11 cellular contexts compared by ENCODE assay signal in genomic region chr14:60204104-60204842, GRCh38. TPM values are rescaled to one million over a fixed set of nuclear protein-coding genes. Genes with fewer than 3 reads are reported as not detected.
DNase-seq lines count a peak whose midpoint lies in the region; ATAC-seq, FAIRE-seq and TF ChIP-seq lines count a peak whose summit lies in the region.
"Had no signal": no experiment of that assay in that cellular context is flagged by ENCODE, and none has a peak within 500 bp of the region (broad histone marks: within the 10 kb centered on the region; RNA-seq: fewer than 3 reads in every experiment).

No MANE protein-coding gene starts in this region.

- TF ChIP-seq POLR2A in GM12878 (IDR thresholded peaks at IDR 0.05; ENCODE audit: low read depth, low read length) = no peak

- peak; percentile 77 to 88; a peak in 3 of 4 replicates for TF ChIP-seq EP300 in GM12878 (IDR thresholded peaks at IDR 0.05; ENCODE audit: borderline replicate concordance in 1 of 2, control insufficient read depth in 1 of 2, low read depth in 2 of 2, low read length in 2 of 2)

- peak; percentile 84 for ATAC-seq in GM18861 (IDR thresholded peaks at IDR 0.05; ENCODE audit: unreplicated experiment)
- ATAC-seq in GM21717 (IDR thresholded peaks at IDR 0.05; ENCODE audit: unreplicated experiment) = peak; percentile 68
- ATAC-seq in HG03520 (IDR thresholded peaks at IDR 0.05; ENCODE audit: unreplicated experiment) = peak; percentile 66
- peak; percentile 78 for ATAC-seq in GM12878

- H3K4me3 ChIP-seq in GM12878 = peak overlapping the region; percentile 43; the same call in 1 of the 2 replicates

- H2AFZ ChIP-seq in GM12878 (ENCODE audit: control insufficient read depth, low read depth, low read length) = peak overlapping the region; percentile 34

- SMC1A ChIA-PET in GM12878 (lab: Charles Lee; ENCODE audit: uncharacterized antibody, unreplicated experiment) = interaction anchor here (0.7 to 17.6 kb wide), 15 partner anchors 8 to 240 kb away, joined by 3 to 303 read pairs (median 5); partner anchors contain the start of gene PPM1A

- BruUV-seq in GM12878 (replicated peaks; lab: Mats Ljungman, UMichigan) = TSS peak; percentile 78

- no peaks in the 10 kb centered on the region for H3K9me3 Mint-ChIP-seq in activated CD4-positive, alpha-beta memory T cell treated with anti-CD3 and anti-CD28 coated beads, Interleukin-2, amount 10 ng/mL, durations not matched to agents 7 days and 5 days

- peak; percentile 90 for DNase-seq in GM12878 (ENCODE audit: low read depth, low spot score)
- no peak for DNase-seq in glomerular visceral epithelial cell (ENCODE audit: extremely low spot score)
- no peak for DNase-seq in activated gamma-delta T cell (lab: John Stamatoyannopoulos, UW)
- DNase-seq in NCI-H1694 treated with DMSO at 0.1 percent for 48 hours (lab: John Stamatoyannopoulos, UW) = no peak
- DNase-seq in activated CD4-positive, alpha-beta memory T cell treated with anti-CD3 and anti-CD28 coated beads, Interleukin-2, amount 10 ng/mL, durations not matched to agents 7 days and 5 days = no peak
- DNase-seq: NCI-H226 had no signal

- intact Hi-C loops in GM12878 (cut with micrococcal nuclease; ENCODE audit: unreplicated experiment) = loop anchor here (1.0 kb wide), 1 partner anchor 8 kb away; no protein-coding TSS in a partner anchor

- H3K4me3 Mint-ChIP-seq in activated CD4-positive, alpha-beta memory T cell treated with anti-CD3 and anti-CD28 coated beads, Interleukin-2, amount 10 ng/mL, durations not matched to agents 7 days and 5 days = no peak overlapping the region
- H3K4me3 Mint-ChIP-seq: natural killer cell treated with Interleukin-12 subunit alpha and Interleukin-12 subunit beta and Interleukin-15 and Interleukin-18, amount 100 ng/mL, for 72 hours had no signal

- H3K27me3 ChIP-seq in GM12878 (replicated peaks in 1 of 2; ENCODE audit: control insufficient read depth in 2 of 2, insufficient read depth in 2 of 2, low read length in 1 of 2) = no peaks in the 10 kb centered on the region

- H4K20me1 ChIP-seq in GM12878 (ENCODE audit: control insufficient read depth, insufficient read depth) = no peaks in the 10 kb centered on the region

- CTCF ChIA-PET in GM12878 (lab: Yijun Ruan, JAX) = interaction anchor here (0.6 to 5.5 kb wide), 16 partner anchors 8 to 356 kb away, joined by 3 to 42 read pairs (median 6); partner anchors contain the start of gene PPM1A
- CTCF ChIA-PET in activated CD4-positive, alpha-beta memory T cell treated with anti-CD3 and anti-CD28 coated beads, Interleukin-2, amount 10 ng/mL, durations not matched to agents 7 days and 5 days (lab: Charles Lee) = interaction anchor here (1.3 kb wide), 1 partner anchor 39 kb away, joined by 3 read pairs; no protein-coding TSS in a partner anchor

- H3K9me3 ChIP-seq in GM12878 (replicated peaks; ENCODE audit: control insufficient read depth, insufficient read depth, low read length) = peaks cover 4% of the 10 kb centered on the region

- POLR2A ChIA-PET in GM12878 (lab: Charles Lee) = interaction anchor here (0.6 to 19.5 kb wide), 8 partner anchors 9 to 139 kb away, joined by 3 to 251 read pairs (median 8); partner anchors contain the start of gene PPM1A
- POLR2A ChIA-PET in activated CD4-positive, alpha-beta memory T cell treated with anti-CD3 and anti-CD28 coated beads, Interleukin-2, amount 10 ng/mL, durations not matched to agents 7 days and 5 days (lab: Charles Lee) = no interaction called here

- H3K9ac ChIP-seq in GM12878 (ENCODE audit: control insufficient read depth, insufficient read depth, low read length) = peak overlapping the region; percentile 59

- RAD21 ChIA-PET in GM12878 (lab: Charles Lee; ENCODE audit: unreplicated experiment) = interaction anchor here (0.9 to 15.8 kb wide), 14 partner anchors 9 to 147 kb away, joined by 3 to 446 read pairs (median 10); partner anchors contain the start of genes DHRS7 and PPM1A

- no peaks in the 10 kb centered on the region for H3K36me3 Mint-ChIP-seq in activated CD4-positive, alpha-beta memory T cell treated with anti-CD3 and anti-CD28 coated beads, Interleukin-2, amount 10 ng/mL, durations not matched to agents 7 days and 5 days (ENCODE audit: low read depth)

- H3K79me2 ChIP-seq in GM12878 (ENCODE audit: control insufficient read depth, insufficient read depth, low read length) = no peaks in the 10 kb centered on the region; the same call in 1 of the 2 replicates

- TF ChIP-seq CTCF in GM12878 (IDR thresholded peaks at IDR 0.05 in 2 of 3, conservative IDR thresholded peaks at IDR 0.05 in 1 of 3; ENCODE audit: control insufficient read depth in 2 of 3, extremely low read depth in 1 of 3, insufficient read depth in 1 of 3, low read depth in 3 of 3, low read length in 3 of 3) = no peak

- peak; percentile 93 for FAIRE-seq in GM12878 (lab: Jason Lieb, UNC)
- FAIRE-seq: endothelial cell of umbilical vein had no signal

- H3K4me1 ChIP-seq in GM12878 (ENCODE audit: control insufficient read depth, insufficient read depth, low read length) = peaks cover 44% of the 10 kb centered on the region

- no peak for TF ChIP-seq RAD21 in GM12878 (IDR thresholded peaks at IDR 0.05; ENCODE audit: insufficient read depth, low read depth, low read length)

- peak overlapping the region; percentile 87 for H3K4me2 ChIP-seq in GM12878 (ENCODE audit: control insufficient read depth, insufficient read depth)

- H3K27ac Mint-ChIP-seq in activated CD4-positive, alpha-beta memory T cell treated with anti-CD3 and anti-CD28 coated beads, Interleukin-2, amount 10 ng/mL, durations not matched to agents 7 days and 5 days = no peak overlapping the region
- H3K27ac Mint-ChIP-seq: natural killer cell treated with Interleukin-12 subunit alpha and Interleukin-12 subunit beta and Interleukin-15 and Interleukin-18, amount 100 ng/mL, for 72 hours had no signal

- no peaks in the 10 kb centered on the region for H3K36me3 ChIP-seq in GM12878 (ENCODE audit: control insufficient read depth in 2 of 2, insufficient read depth in 2 of 2, low read length in 1 of 2)

- no peaks in the 10 kb centered on the region for H3K4me1 Mint-ChIP-seq in activated CD4-positive, alpha-beta memory T cell treated with anti-CD3 and anti-CD28 coated beads, Interleukin-2, amount 10 ng/mL, durations not matched to agents 7 days and 5 days

- H3K27me3 Mint-ChIP-seq in activated CD4-positive, alpha-beta memory T cell treated with anti-CD3 and anti-CD28 coated beads, Interleukin-2, amount 10 ng/mL, durations not matched to agents 7 days and 5 days = peaks cover 28% of the 10 kb centered on the region

- in situ Hi-C loops in GM12878 (cut with MboI) = no loop called here

- 0% methylated on average over 8 of the region's 8 CpGs for WGBS in GM12878 (ENCODE audit: insufficient coverage, insufficient replicate concordance, low lambda C conversion rate, missing lambda C conversion rate)

- peak overlapping the region; percentile 91 for H3K27ac ChIP-seq in GM12878 (ENCODE audit: control insufficient read depth, insufficient read depth)

TF ChIP-seq in GM12878, 131 proteins besides CTCF, POLR2A, EP300 and RAD21 (continues in another document):
- no peak for TF ChIP-seq RBBP5 (conservative IDR thresholded peaks at IDR 0.05)

RNA-seq across cellular contexts. Expression of gene DHRS7, which starts 39.1 kb away (rescaled TPM):
- 83.0 and 83.5 TPM in 2 replicates for total RNA-seq in GM12878 (2013; cell fraction: nucleolus; rRNA removed)
- total RNA-seq in GM12878 (2014; rRNA removed) (74.0 and 75.8 TPM in 2 replicates), GM12878 (2014; rRNA removed; fragmentation: Illumina TruSeq; extraction: Trizol) (58.5 and 59.1 TPM in 2 replicates), GM12878 (2021) (58.8 and 60.7 TPM in 2 replicates)
- 51.5 TPM for polyA plus RNA-seq in GM12878 (2011; ENCODE audit: low read depth)
- polyA plus RNA-seq in GM12878 (2011; rRNA removed) (55.0 and 56.9 TPM in 2 replicates), GM12878 (2014; fragmentation: Illumina TruSeq; extraction: Trizol) (63.6 and 85.6 TPM in 2 replicates), GM12878 (2014; fragmentation: Nextera tagmentation; extraction: Ambion mirVana) (10 to 100 TPM; 59.1 to 66.1 TPM), GM12878 (2014; rRNA removed) (56.6 and 60.8 TPM in 2 replicates), GM12878 (2016; fragmentation: Nextera tagmentation; extraction: Ambion mirVana) (10 to 100 TPM; 98.0 to 99.8 TPM)
- 39.1 and 39.5 TPM in 2 replicates for polyA plus RNA-seq in GM12878 (2011; cell fraction: cytosol; rRNA removed)
- 30.7 and 34.7 TPM in 2 replicates for polyA plus RNA-seq in GM12878 (2011; cell fraction: nucleus; rRNA removed)
- 54.3 and 60.3 TPM in 2 replicates for polyA plus RNA-seq in GM12878 (2012)
- 25.6 and 33.3 TPM in 2 replicates for polyA minus RNA-seq in GM12878 (2011; rRNA and poly(A)+ RNA removed)
- polyA minus RNA-seq in GM12878 (2011; cell fraction: cytosol; rRNA and poly(A)+ RNA removed) = 11.8 and 18.3 TPM in 2 replicates
- polyA minus RNA-seq in GM12878 (2011; cell fraction: nucleus; rRNA and poly(A)+ RNA removed) = 25.0 and 32.4 TPM in 2 replicates
- total RNA-seq in activated CD4-positive, alpha-beta memory T cell treated with anti-CD3 and anti-CD28 coated beads, Interleukin-2, amount 10 ng/mL, durations not matched to agents 7 days and 5 days = 10 to 100 TPM; 76.5 to 77.9 TPM

RNA-seq across cellular contexts. Expression of gene PPM1A, which starts 44.7 kb away (rescaled TPM):
- 212 and 214 TPM in 2 replicates for total RNA-seq in GM12878 (2013; cell fraction: nucleolus; rRNA removed)
- total RNA-seq in GM12878 (2014; rRNA removed) (16.8 and 25.3 TPM in 2 replicates), GM12878 (2014; rRNA removed; fragmentation: Illumina TruSeq; extraction: Trizol) (35.1 and 35.3 TPM in 2 replicates), GM12878 (2021) (66.2 and 73.1 TPM in 2 replicates)
- 48.8 TPM for polyA plus RNA-seq in GM12878 (2011; ENCODE audit: low read depth)
- polyA plus RNA-seq in GM12878 (2011; rRNA removed) (124 and 181 TPM in 2 replicates), GM12878 (2014; fragmentation: Illumina TruSeq; extraction: Trizol) (55.7 and 77.5 TPM in 2 replicates), GM12878 (2014; fragmentation: Nextera tagmentation; extraction: Ambion mirVana) (10 to 100 TPM; 49.0 to 58.6 TPM), GM12878 (2014; rRNA removed) (40.3 and 45.0 TPM in 2 replicates), GM12878 (2016; fragmentation: Nextera tagmentation; extraction: Ambion mirVana) (10 to 100 TPM; 29.0 to 29.8 TPM)
- polyA plus RNA-seq in GM12878 (2011; cell fraction: cytosol; rRNA removed) = 29.7 and 36.5 TPM in 2 replicates
- 131 and 153 TPM in 2 replicates for polyA plus RNA-seq in GM12878 (2011; cell fraction: nucleus; rRNA removed)
- polyA plus RNA-seq in GM12878 (2012) = 60.8 and 61.6 TPM in 2 replicates
- polyA minus RNA-seq in GM12878 (2011; rRNA and poly(A)+ RNA removed) = 140 and 261 TPM in 2 replicates
- 37.6 and 52.6 TPM in 2 replicates for polyA minus RNA-seq in GM12878 (2011; cell fraction: cytosol; rRNA and poly(A)+ RNA removed)
- polyA minus RNA-seq in GM12878 (2011; cell fraction: nucleus; rRNA and poly(A)+ RNA removed) = 44.7 and 63.4 TPM in 2 replicates
- total RNA-seq in activated CD4-positive, alpha-beta memory T cell treated with anti-CD3 and anti-CD28 coated beads, Interleukin-2, amount 10 ng/mL, durations not matched to agents 7 days and 5 days = 10 to 100 TPM; 54.5 to 55.2 TPM
